ENCODE assay signal across 8 cellular contexts in the genomic region with DNA sequence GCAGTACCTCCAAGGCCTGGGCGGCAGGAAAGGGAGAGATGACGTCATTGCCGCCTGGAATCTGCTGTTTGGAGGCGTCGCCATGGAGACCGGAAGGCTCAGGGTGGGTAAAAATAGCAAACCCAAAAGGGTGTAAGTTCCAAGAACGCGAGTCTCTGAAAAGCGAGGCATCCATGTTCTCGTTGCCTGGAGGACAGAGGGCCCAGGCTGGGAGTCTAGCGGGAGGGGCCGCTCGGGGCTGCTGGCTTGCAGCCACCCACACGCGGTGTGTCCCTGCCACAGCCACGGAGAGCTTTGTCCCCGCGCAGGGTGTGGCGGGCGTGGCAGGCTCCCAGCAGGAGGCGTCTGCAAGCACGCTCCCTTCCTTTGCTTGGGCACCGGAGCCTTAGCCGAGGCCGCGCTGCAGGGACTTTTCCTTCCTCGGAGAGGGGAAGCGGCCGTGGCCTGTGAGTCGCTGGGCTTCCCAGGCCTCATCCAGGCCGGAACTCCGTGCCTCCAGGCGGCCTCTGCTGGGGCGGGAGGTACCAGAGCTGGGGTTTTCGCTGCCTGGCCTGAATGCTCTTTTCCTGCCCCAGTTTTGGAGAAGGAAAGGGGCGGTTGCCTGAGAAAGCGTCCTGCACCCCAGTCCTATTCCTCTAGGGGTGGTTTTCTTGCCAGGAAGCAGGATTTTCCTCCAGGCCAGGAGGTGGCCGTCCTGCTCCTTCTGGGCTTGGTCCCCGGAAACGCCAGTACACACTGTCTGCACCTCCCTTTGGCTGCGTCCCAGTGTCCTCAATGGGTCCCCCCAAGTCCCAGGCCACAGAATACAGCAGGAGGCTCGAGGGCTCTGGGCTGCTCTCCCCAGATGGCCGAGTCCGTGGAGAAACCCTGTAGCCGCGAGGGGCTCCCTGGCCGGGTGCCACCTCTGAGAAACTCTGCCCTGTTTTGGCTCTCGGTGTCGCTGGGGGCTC. TPM values are rescaled to one million over a fixed set of nuclear protein-coding genes. Genes with fewer than 3 reads are reported as not detected.
A peak's percentile ranks its signal among the peaks of the same experiment; 100 is the strongest.
DNase-seq lines count a peak whose midpoint lies in the region; ATAC-seq and TF ChIP-seq lines count a peak whose summit lies in the region.

No MANE protein-coding gene starts in this region.

- peak; percentile 36 for TF ChIP-seq EP300 in stomach (IDR thresholded peaks at IDR 0.05)

- H3K9me3 ChIP-seq in stomach = no peaks in the 10 kb centered on the region

- H3K4me1 ChIP-seq in stomach = peaks cover 49 to 68% (median 65%) of the 10 kb centered on the region in 4 donors

- H3K4me1 Mint-ChIP-seq in activated CD8-positive, alpha-beta memory T cell treated with anti-CD3 and anti-CD28 coated beads, Interleukin-2, amount 10 ng/mL, durations not matched to agents 7 days and 5 days = peaks cover 8% of the 10 kb centered on the region

- H3K27me3 ChIP-seq in stomach = no peaks in the 10 kb centered on the region

- H3K27ac Mint-ChIP-seq in activated CD8-positive, alpha-beta memory T cell treated with anti-CD3 and anti-CD28 coated beads, Interleukin-2, amount 10 ng/mL, durations not matched to agents 7 days and 5 days = peak overlapping the region; percentile 49

- peak overlapping the region; percentile 87 to 94 (median 91) for H3K27ac ChIP-seq in stomach

- peak overlapping the region; percentile 18 to 37 (median 32) for H3K4me3 ChIP-seq in stomach

- 5 to 27% (median 8%) methylated on average over 12 to 49 of the region's 49 CpGs for WGBS in stomach, 5 donors

- no peaks in the 10 kb centered on the region for H3K27me3 Mint-ChIP-seq in activated CD8-positive, alpha-beta memory T cell treated with anti-CD3 and anti-CD28 coated beads, Interleukin-2, amount 10 ng/mL, durations not matched to agents 7 days and 5 days

- no peaks in the 10 kb centered on the region for H3K36me3 Mint-ChIP-seq in activated CD8-positive, alpha-beta memory T cell treated with anti-CD3 and anti-CD28 coated beads, Interleukin-2, amount 10 ng/mL, durations not matched to agents 7 days and 5 days

- CTCF ChIA-PET in activated CD8-positive, alpha-beta memory T cell treated with anti-CD3 and anti-CD28 coated beads, Interleukin-2, amount 10 ng/mL, durations not matched to agents 7 days and 5 days (lab: Charles Lee) = interaction anchor here (2.0 to 2.4 kb wide), 2 partner anchors 18 to 169 kb away, joined by 7 to 17 read pairs; a partner anchor contains a TSS

- DNase-seq in EL (peak; percentile 97), MV-4-11 (lab: John Stamatoyannopoulos, UW) (peak; percentile 82), epidermal melanocyte (ENCODE audit: insufficient read length, low spot score) (peak; percentile 96), medulla oblongata (ENCODE audit: extremely low spot score) (peak; percentile 74), stomach (peak; percentile 88), NCI-H345 (lab: John Stamatoyannopoulos, UW) (no peak)
- peak; percentile 81 for DNase-seq in activated CD8-positive, alpha-beta memory T cell treated with anti-CD3 and anti-CD28 coated beads, Interleukin-2, amount 10 ng/mL, durations not matched to agents 7 days and 5 days

- H3K9me3 Mint-ChIP-seq in activated CD8-positive, alpha-beta memory T cell treated with anti-CD3 and anti-CD28 coated beads, Interleukin-2, amount 10 ng/mL, durations not matched to agents 7 days and 5 days (ENCODE audit: low read depth) = no peaks in the 10 kb centered on the region

- intact Hi-C loops in stomach (cut with DNase I; ENCODE audit: low total_unique reads) = no loop called here

- peak in 3 of 7 experiments; percentile 33 to 41 (median 40) for TF ChIP-seq CTCF in stomach (IDR thresholded peaks at IDR 0.05)

- no peak overlapping the region for H3K4me3 Mint-ChIP-seq in activated CD8-positive, alpha-beta memory T cell treated with anti-CD3 and anti-CD28 coated beads, Interleukin-2, amount 10 ng/mL, durations not matched to agents 7 days and 5 days

- H3K36me3 ChIP-seq in stomach = no peaks in the 10 kb centered on the region

- TF ChIP-seq POLR2A in stomach (IDR thresholded peaks at IDR 0.05) = no peak

- peak; percentile 73 for ATAC-seq in activated CD8-positive, alpha-beta memory T cell treated with anti-CD3 and anti-CD28 coated beads, Interleukin-2, amount 10 ng/mL, durations not matched to agents 7 days and 5 days
- no peak for ATAC-seq in HG02981 (IDR thresholded peaks at IDR 0.05; ENCODE audit: unreplicated experiment)

RNA-seq across cellular contexts. Expression of a gene that starts 15.3 kb away (rescaled TPM):
- 10 to 100 TPM; 35.0 to 42.9 TPM for total RNA-seq in activated CD8-positive, alpha-beta memory T cell treated with anti-CD3 and anti-CD28 coated beads, Interleukin-2, amount 10 ng/mL, durations not matched to agents 7 days and 5 days
- total RNA-seq in stomach = 10 to 100 TPM; 18.7 to 84.0 (median 32.7) TPM
- 10 to 100 TPM in 2 of 3 donors, 1 to 10 TPM in 1; 7.4 to 14.8 (median 13.9) TPM for polyA plus RNA-seq in stomach

RNA-seq across cellular contexts. Expression of a gene that starts 18.2 kb away (rescaled TPM):
- 10 to 100 TPM; 52.5 to 55.7 TPM for total RNA-seq in activated CD8-positive, alpha-beta memory T cell treated with anti-CD3 and anti-CD28 coated beads, Interleukin-2, amount 10 ng/mL, durations not matched to agents 7 days and 5 days
- 100 to 1,000 TPM in 1 of 5 donors, 10 to 100 TPM in 3, 1 to 10 TPM in 1; 8.2 to 170 (median 25.8) TPM for total RNA-seq in stomach
- polyA plus RNA-seq in stomach = 100 to 1,000 TPM in 2 of 3 donors, 10 to 100 TPM in 1; 91.3 to 120 (median 101) TPM
